In the genomic region with DNA sequence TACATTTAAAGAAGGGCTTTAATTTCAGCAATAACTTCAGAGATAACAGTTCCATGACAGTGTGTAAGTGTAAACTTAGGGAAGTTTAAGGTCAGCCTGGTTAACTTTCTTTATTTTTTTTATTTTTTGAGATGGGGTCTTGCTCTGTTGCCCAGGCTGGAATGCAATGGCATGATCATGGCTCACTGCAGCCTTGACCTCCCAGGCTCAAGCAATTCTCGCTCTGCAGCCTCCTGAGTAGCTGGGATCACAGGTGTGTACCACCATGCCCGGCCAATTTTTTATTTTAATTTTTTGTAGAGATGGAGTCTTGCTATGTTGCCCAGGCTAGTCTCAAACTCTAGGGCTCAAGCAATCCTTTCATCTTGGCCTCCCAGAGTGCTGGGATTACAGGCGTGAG, we compare ENCODE assay signal across 3 cellular contexts. TPM values are rescaled to one million over a fixed set of nuclear protein-coding genes. Genes with fewer than 3 reads are reported as not detected.
"Had no signal": no experiment of that assay in that cellular context is flagged by ENCODE, and none has a peak within 500 bp of the region (broad histone marks: within the 10 kb centered on the region; RNA-seq: fewer than 3 reads in every experiment).

No MANE protein-coding gene starts in this region.

RNA-seq across cellular contexts. Expression of a gene that starts 14.6 kb away (rescaled TPM):
- total RNA-seq: hepatocyte, left ventricle myocardium superior had no signal
- polyA plus RNA-seq: mammary epithelial cell had no signal
